ENCODE assay signal across 24 cellular contexts in genomic region chr2:135998842-135999241, GRCh38.
"Had no signal": no experiment of that assay in that cellular context is flagged by ENCODE, and none has a peak within 500 bp of the region (broad histone marks: within the 10 kb centered on the region; RNA-seq: fewer than 3 reads in every experiment).

No MANE protein-coding gene starts in this region.

- H3K4me1 ChIP-seq: prostate gland had no signal

- ATAC-seq: activated naive CD8-positive, alpha-beta T cell treated with anti-CD3 and anti-CD28 coated beads, Interleukin-2, amount 50 U/mL, for 24 hours had no signal

- H3K27ac Mint-ChIP-seq: activated naive CD4-positive, alpha-beta T cell treated with anti-CD3 and anti-CD28 coated beads, Interleukin-2, amount 10 ng/mL, durations not matched to agents 7 days and 5 days; activated naive CD8-positive, alpha-beta T cell treated with anti-CD3 and anti-CD28 coated beads, Interleukin-2, amount 50 U/mL, for 24 hours; mesothelial cell of epicardium; nephron progenitor cell; stimulated activated naive CD8-positive, alpha-beta T cell treated with anti-CD3 and anti-CD28 coated beads, Interleukin-15, Interleukin-2, amounts not matched to agents 100 ng/mL and 50 ng/mL, for 24 hours had no signal

- H3K27me3 ChIP-seq: brain microvascular endothelial cell, right atrium auricular region, vagina had no signal

- H3K27me3 Mint-ChIP-seq: activated naive CD4-positive, alpha-beta T cell treated with anti-CD3 and anti-CD28 coated beads, Interleukin-2, amount 10 ng/mL, durations not matched to agents 7 days and 5 days; activated naive CD8-positive, alpha-beta T cell treated with anti-CD3 and anti-CD28 coated beads, Interleukin-2, amount 50 U/mL, for 24 hours; stimulated activated naive CD8-positive, alpha-beta T cell treated with anti-CD3 and anti-CD28 coated beads, Interleukin-15, Interleukin-2, amounts not matched to agents 100 ng/mL and 50 ng/mL, for 24 hours had no signal

- H3K4me1 Mint-ChIP-seq: mesothelial cell of epicardium had no signal

- FAIRE-seq: frontal cortex, keratinocyte had no signal

- DNase-seq: activated CD4-positive, alpha-beta T cell treated with anti-CD3 and anti-CD28 coated beads for 1 hour; activated CD8-positive, alpha-beta memory T cell treated with anti-CD3 and anti-CD28 coated beads for 24 hours; activated CD8-positive, alpha-beta memory T cell treated with anti-CD3 and anti-CD28 coated beads, Interleukin-2, amount 50 U/mL, for 48 hours; activated effector memory CD4-positive, alpha-beta T cell treated with Interleukin-2 at 50 U/mL for 16 hours; activated naive CD4-positive, alpha-beta T cell treated with anti-CD3 and anti-CD28 coated beads, Interleukin-2, amount 10 ng/mL, durations not matched to agents 7 days and 5 days; activated naive CD8-positive, alpha-beta T cell treated with anti-CD3 and anti-CD28 coated beads, Interleukin-2, amount 50 U/mL, for 24 hours; activated T-cell treated with anti-CD3 and anti-CD28 coated beads, Interleukin-2, amount 50 U/mL, for 48 hours; aorta; brain microvascular endothelial cell; central memory CD4-positive, alpha-beta T cell; cortex of kidney; effector CD4-positive, alpha-beta T cell; head of caudate nucleus; nephron progenitor cell; trophoblast cell had no signal

- H3K36me3 ChIP-seq: brain microvascular endothelial cell, prostate gland, right atrium auricular region, vagina had no signal

- H3K9me3 ChIP-seq: prostate gland, right atrium auricular region, vagina had no signal

- H3K4me3 Mint-ChIP-seq: activated naive CD4-positive, alpha-beta T cell treated with anti-CD3 and anti-CD28 coated beads, Interleukin-2, amount 10 ng/mL, durations not matched to agents 7 days and 5 days; activated naive CD8-positive, alpha-beta T cell treated with anti-CD3 and anti-CD28 coated beads, Interleukin-2, amount 50 U/mL, for 24 hours; mesothelial cell of epicardium; nephron progenitor cell; stimulated activated naive CD8-positive, alpha-beta T cell treated with anti-CD3 and anti-CD28 coated beads, Interleukin-15, Interleukin-2, amounts not matched to agents 100 ng/mL and 50 ng/mL, for 24 hours had no signal

- H3K9me3 Mint-ChIP-seq: activated naive CD8-positive, alpha-beta T cell treated with anti-CD3 and anti-CD28 coated beads, Interleukin-2, amount 50 U/mL, for 24 hours; mesothelial cell of epicardium; nephron progenitor cell had no signal

- H3K27ac ChIP-seq: brain microvascular endothelial cell, prostate gland, right atrium auricular region, skin epidermis, vagina had no signal

- H3K4me3 ChIP-seq: lung, prostate gland, right atrium auricular region, skin epidermis, vagina had no signal
